12 cellular contexts compared by ENCODE assay signal in genomic region chr3:19888428-19889152, GRCh38. TPM values are rescaled to one million over a fixed set of nuclear protein-coding genes. Genes with fewer than 3 reads are reported as not detected.
DNase-seq lines count a peak whose midpoint lies in the region; FAIRE-seq and TF ChIP-seq lines count a peak whose summit lies in the region.
"Had no signal": no experiment of that assay in that cellular context is flagged by ENCODE, and none has a peak within 500 bp of the region (broad histone marks: within the 10 kb centered on the region; RNA-seq: fewer than 3 reads in every experiment).

No MANE protein-coding gene starts in this region.

- TF ChIP-seq POLR2A in GM12892 (IDR thresholded peaks at IDR 0.05; ENCODE audit: low read depth, low read length): no peak

- H3K27me3 ChIP-seq in adipocyte (replicated peaks; ENCODE audit: control insufficient read depth, insufficient read depth, low read length) (no peaks in the 10 kb centered on the region), rectal smooth muscle tissue (ENCODE audit: control insufficient read depth, insufficient read depth, low read length) (no peaks in the 10 kb centered on the region)

- H3K4me3 ChIP-seq in AG10803 (ENCODE audit: low read length) (peak overlapping the region; percentile 21; the same call in 1 of the 2 replicates), adipocyte (ENCODE audit: low read length) (peak overlapping the region; percentile 65), fibroblast of mammary gland (ENCODE audit: control insufficient read depth, low read depth, low read length) (peak overlapping the region; percentile 16), rectal smooth muscle tissue (ENCODE audit: low read length) (no peak overlapping the region)

- DNase-seq in AG10803 (ENCODE audit: low read depth) (no peak), adipocyte (ENCODE audit: low read depth) (peak; percentile 16), fibroblast of mammary gland (ENCODE audit: low read depth) (no peak), H4 (ENCODE audit: low spot score) (no peak), CD1c-positive myeloid dendritic cell (ENCODE audit: extremely low spot score) (no peak), GM12892 (ENCODE audit: insufficient read length) (no peak)
- DNase-seq in activated naive CD4-positive, alpha-beta T cell (lab: John Stamatoyannopoulos, UW): no peak
- DNase-seq: activated CD8-positive, alpha-beta memory T cell treated with anti-CD3 and anti-CD28 coated beads, Interleukin-2, amount 50 U/mL, for 48 hours; H7; MV-4-11; natural killer cell had no signal

- no peaks in the 10 kb centered on the region for H3K36me3 ChIP-seq in adipocyte (ENCODE audit: control insufficient read depth, insufficient read depth, low read length, severe bottlenecking)
- H3K36me3 ChIP-seq in rectal smooth muscle tissue (ENCODE audit: control insufficient read depth, insufficient read depth, low read length): no peaks in the 10 kb centered on the region

- H3K27ac ChIP-seq in rectal smooth muscle tissue (ENCODE audit: low read depth, low read length): peak overlapping the region; percentile 21

- TF ChIP-seq CTCF in AG10803 (conservative IDR thresholded peaks at IDR 0.05; ENCODE audit: low read length) (no peak), fibroblast of mammary gland (conservative IDR thresholded peaks at IDR 0.05; ENCODE audit: control insufficient read depth, insufficient read depth, low read depth, low read length) (no peak)

- no peak for FAIRE-seq in GM12892 (lab: Jason Lieb, UNC)

- peaks cover 14% of the 10 kb centered on the region for H3K4me1 ChIP-seq in adipocyte (ENCODE audit: control insufficient read depth, insufficient read depth, low read length)
- peaks cover 3% of the 10 kb centered on the region for H3K4me1 ChIP-seq in rectal smooth muscle tissue (ENCODE audit: control insufficient read depth, insufficient read depth, low read length)

- peak overlapping the region; percentile 56 for H3K9ac ChIP-seq in adipocyte (ENCODE audit: low read length)
- no peak overlapping the region for H3K9ac ChIP-seq in rectal smooth muscle tissue (ENCODE audit: low read length)

- no peaks in the 10 kb centered on the region for H3K9me3 ChIP-seq in adipocyte (ENCODE audit: control insufficient read depth, low read length)

RNA-seq across cellular contexts. Expression of gene EFHB, which starts 45.4 kb away (rescaled TPM):
- total RNA-seq in H4 (2014; rRNA removed; shearing (Covaris generic)): not detected in 2 replicates
- polyA plus RNA-seq in GM12892 (2012; ENCODE audit: missing spikeins): not detected

RNA-seq across cellular contexts. Expression of gene RAB5A, which starts 58.3 kb away (rescaled TPM):
- total RNA-seq in H4 (2014; rRNA removed; shearing (Covaris generic)): 14.5 and 15.9 TPM in 2 replicates
- 26.9 TPM for polyA plus RNA-seq in GM12892 (2012; ENCODE audit: missing spikeins)
